Comparison of ENCODE assay signal across 16 cellular contexts in genomic region chr2:235029054-235029453, GRCh38.
DNase-seq lines count a peak whose midpoint lies in the region; ATAC-seq and TF ChIP-seq lines count a peak whose summit lies in the region.
"Had no signal": no experiment of that assay in that cellular context is flagged by ENCODE, and none has a peak within 500 bp of the region (broad histone marks: within the 10 kb centered on the region; RNA-seq: fewer than 3 reads in every experiment).

No MANE protein-coding gene starts in this region.

- peaks cover 44% of the 10 kb centered on the region for H3K4me1 ChIP-seq in GM23248 (ENCODE audit: insufficient read depth)
- peaks cover 47% of the 10 kb centered on the region for H3K4me1 ChIP-seq in PC-3 (ENCODE audit: insufficient read depth, low read length)
- peaks cover 22 to 28% of the 10 kb centered on the region in 2 experiments for H3K4me1 ChIP-seq in trophoblast cell (ENCODE audit: control insufficient read depth in 1 of 2, insufficient read depth in 2 of 2, low read length in 2 of 2)

- no peak overlapping the region for H3K4me3 ChIP-seq in GM23248
- H3K4me3 ChIP-seq in PC-3 (ENCODE audit: low read length), result no peak overlapping the region; the same call in 1 of the 2 replicates
- H3K4me3 ChIP-seq in trophoblast cell (ENCODE audit: low read depth, low read length), result peak overlapping the region; percentile 17
- H3K4me3 ChIP-seq: SK-N-MC had no signal

- H3K27ac ChIP-seq in GM23248 (peak overlapping the region; percentile 95; the same call in 1 of the 2 replicates), PC-3 (ENCODE audit: low read length) (no peak overlapping the region), trophoblast cell (ENCODE audit: low read depth, low read length) (no peak overlapping the region)
- H3K27ac ChIP-seq: HL-60, SK-N-MC had no signal

- H3K4me3 Mint-ChIP-seq in chondrocyte (ENCODE audit: unreplicated experiment), result no peak overlapping the region
- no peak overlapping the region for H3K4me3 Mint-ChIP-seq in progenitor cell of endocrine pancreas (ENCODE audit: low read depth)
- H3K4me3 Mint-ChIP-seq in activated CD8-positive, alpha-beta memory T cell treated with anti-CD3 and anti-CD28 coated beads, Interleukin-2, amount 10 ng/mL, durations not matched to agents 7 days and 5 days, result no peak overlapping the region
- H3K4me3 Mint-ChIP-seq: B cell; CD4-positive, alpha-beta T cell; H9 had no signal

- DNase-seq in GM23248, result no peak
- DNase-seq in PC-3, result no peak
- peak; percentile 52 for DNase-seq in chondrocyte (ENCODE audit: low spot score)
- no peak for DNase-seq in trophoblast cell
- no peak for DNase-seq in NCI-H187 treated with DMSO at 0.1 percent for 48 hours (lab: John Stamatoyannopoulos, UW)
- no peak for DNase-seq in progenitor cell of endocrine pancreas (ENCODE audit: low spot score, unreplicated experiment)
- DNase-seq in activated CD8-positive, alpha-beta memory T cell treated with anti-CD3 and anti-CD28 coated beads, Interleukin-2, amount 10 ng/mL, durations not matched to agents 7 days and 5 days, result no peak
- DNase-seq: CD4-positive, alpha-beta T cell; H9; NCI-H187; NCI-H526 treated with DMSO at 0.1 percent for 48 hours; NK-92 treated with Interleukin-12 subunit alpha and Interleukin-12 subunit beta, amount 100 ng/mL, for 24 hours; OCI-M1 had no signal

- no peak overlapping the region for H2BK120ac ChIP-seq in trophoblast cell (ENCODE audit: insufficient read depth, low read length, poor library complexity)

- H4K8ac ChIP-seq in trophoblast cell (ENCODE audit: low read depth, low read length), result no peak overlapping the region

- no peak for TF ChIP-seq CTCF in PC-3 (conservative IDR thresholded peaks at IDR 0.05; ENCODE audit: low read depth, low read length)
- TF ChIP-seq CTCF in chondrocyte (IDR thresholded peaks at IDR 0.05), result no peak
- TF ChIP-seq CTCF in progenitor cell of endocrine pancreas (IDR thresholded peaks at IDR 0.05; ENCODE audit: unreplicated experiment), result no peak

- in situ Hi-C loops in GM23248 (cut with MboI), result no loop called here

- H3F3A ChIP-seq in GM23248 (ENCODE audit: insufficient read depth) (peaks cover 45% of the 10 kb centered on the region), PC-3 (ENCODE audit: low read length, unreplicated experiment) (peaks cover 5% of the 10 kb centered on the region)

- no peaks in the 10 kb centered on the region; the same call in 1 of the 2 replicates for H4K20me1 ChIP-seq in GM23248 (ENCODE audit: insufficient read depth)
- no peaks in the 10 kb centered on the region for H4K20me1 ChIP-seq in PC-3 (ENCODE audit: low read length)

- H2BK12ac ChIP-seq in trophoblast cell (ENCODE audit: low read length), result no peak overlapping the region

- no peak overlapping the region for H2AFZ ChIP-seq in GM23248
- no peak overlapping the region for H2AFZ ChIP-seq in PC-3 (ENCODE audit: low read length)
- H2AFZ ChIP-seq in trophoblast cell (ENCODE audit: insufficient read depth, low read length, poor library complexity), result no peak overlapping the region

- POLR2A ChIA-PET in PC-3 (lab: Charles Lee; ENCODE audit: unreplicated experiment), result no interaction called here

- H3K79me1 ChIP-seq in trophoblast cell (ENCODE audit: low read length), result no peaks in the 10 kb centered on the region

- CTCF ChIA-PET in PC-3 (lab: Charles Lee), result no interaction called here
- CTCF ChIA-PET in activated CD8-positive, alpha-beta memory T cell treated with anti-CD3 and anti-CD28 coated beads, Interleukin-2, amount 10 ng/mL, durations not matched to agents 7 days and 5 days (lab: Charles Lee), result no interaction called here

- no peak overlapping the region for H3K4ac ChIP-seq in trophoblast cell (ENCODE audit: low read depth, low read length)

- no peaks in the 10 kb centered on the region for H3K9me3 ChIP-seq in GM23248 (ENCODE audit: low read depth)
- no peaks in the 10 kb centered on the region for H3K9me3 ChIP-seq in PC-3 (ENCODE audit: low read length)
- peaks cover 1% of the 10 kb centered on the region for H3K9me3 ChIP-seq in trophoblast cell (ENCODE audit: insufficient read depth, low read depth, low read length)

- H3K9me3 Mint-ChIP-seq in chondrocyte (ENCODE audit: low read depth) (no peaks in the 10 kb centered on the region), progenitor cell of endocrine pancreas (ENCODE audit: low read depth) (no peaks in the 10 kb centered on the region)
- no peaks in the 10 kb centered on the region for H3K9me3 Mint-ChIP-seq in activated CD8-positive, alpha-beta memory T cell treated with anti-CD3 and anti-CD28 coated beads, Interleukin-2, amount 10 ng/mL, durations not matched to agents 7 days and 5 days (ENCODE audit: low read depth)
- H3K9me3 Mint-ChIP-seq: CD4-positive, alpha-beta T cell; H9 had no signal

- H2AK5ac ChIP-seq in trophoblast cell (ENCODE audit: low read length), result no peak overlapping the region

- BruUV-seq in PC-3 (replicated peaks; lab: Mats Ljungman, UMichigan), result no TSS peak

- peaks cover 2% of the 10 kb centered on the region for H3K36me3 Mint-ChIP-seq in chondrocyte (ENCODE audit: low read depth)
- H3K36me3 Mint-ChIP-seq in progenitor cell of endocrine pancreas (ENCODE audit: insufficient read depth), result peaks cover 8% of the 10 kb centered on the region
- no peaks in the 10 kb centered on the region for H3K36me3 Mint-ChIP-seq in activated CD8-positive, alpha-beta memory T cell treated with anti-CD3 and anti-CD28 coated beads, Interleukin-2, amount 10 ng/mL, durations not matched to agents 7 days and 5 days

- no peak overlapping the region for H2BK5ac ChIP-seq in trophoblast cell (ENCODE audit: low read depth, low read length, poor library complexity)

- 95 to 98% methylated on average over 7 of the region's 7 CpGs for WGBS in GM23248 (ENCODE audit: low coverage in 1 of 2, low lambda C conversion rate in 2 of 2, missing lambda C conversion rate in 2 of 2), 2 experiments
- WGBS in trophoblast cell (ENCODE audit: extremely low coverage, insufficient coverage, insufficient read length), result no CpG with 5 or more reads among the region's 7 CpGs

- no peak overlapping the region for H4K12ac ChIP-seq in trophoblast cell (ENCODE audit: low read depth, low read length)

- no peak overlapping the region for H4K91ac ChIP-seq in trophoblast cell (ENCODE audit: low read depth, low read length)

- no peak overlapping the region for H3K18ac ChIP-seq in trophoblast cell (ENCODE audit: low read length)

- H3K9me2 ChIP-seq in GM23248 (ENCODE audit: insufficient read depth), result no peaks in the 10 kb centered on the region
- H3K9me2 ChIP-seq in PC-3 (replicated peaks; ENCODE audit: low read length), result no peaks in the 10 kb centered on the region

- H3K14ac ChIP-seq in trophoblast cell (ENCODE audit: low read length), result no peak overlapping the region

- no peak overlapping the region for H3K23ac ChIP-seq in trophoblast cell (ENCODE audit: low read length)

- H3K27me3 ChIP-seq in GM23248 (replicated peaks; ENCODE audit: insufficient read depth) (no peaks in the 10 kb centered on the region), PC-3 (ENCODE audit: low read length) (no peaks in the 10 kb centered on the region), trophoblast cell (ENCODE audit: insufficient read depth, low read length) (no peaks in the 10 kb centered on the region)

- intact Hi-C loops in PC-3 (cut with micrococcal nuclease), result loop anchor here (10.0 kb wide), 1 partner anchor 1614 kb away; no protein-coding TSS in a partner anchor

- H3K27me3 Mint-ChIP-seq in chondrocyte (ENCODE audit: low read depth) (no peaks in the 10 kb centered on the region), progenitor cell of endocrine pancreas (no peaks in the 10 kb centered on the region)
- H3K27me3 Mint-ChIP-seq in activated CD8-positive, alpha-beta memory T cell treated with anti-CD3 and anti-CD28 coated beads, Interleukin-2, amount 10 ng/mL, durations not matched to agents 7 days and 5 days, result no peaks in the 10 kb centered on the region
- H3K27me3 Mint-ChIP-seq: CD4-positive, alpha-beta T cell had no signal

- no peak for ATAC-seq in PC-3
- ATAC-seq in activated CD8-positive, alpha-beta memory T cell treated with anti-CD3 and anti-CD28 coated beads, Interleukin-2, amount 10 ng/mL, durations not matched to agents 7 days and 5 days, result no peak

- H3K79me2 ChIP-seq in GM23248 (ENCODE audit: insufficient read depth) (peaks cover 92% of the 10 kb centered on the region), PC-3 (ENCODE audit: low read length) (peaks cover 75% of the 10 kb centered on the region), trophoblast cell (ENCODE audit: control insufficient read depth, insufficient read depth, low read length, poor library complexity) (peaks cover 2% of the 10 kb centered on the region)

- H3K4me2 ChIP-seq in GM23248 (ENCODE audit: unreplicated experiment), result no peak overlapping the region
- peak overlapping the region; percentile 91; the same call in 1 of the 2 replicates for H3K4me2 ChIP-seq in PC-3 (ENCODE audit: low read length)
- no peak overlapping the region for H3K4me2 ChIP-seq in trophoblast cell (ENCODE audit: low read length)

- no peaks in the 10 kb centered on the region; the same call in 1 of the 2 replicates for H3K36me3 ChIP-seq in GM23248 (ENCODE audit: low read depth)
- no peaks in the 10 kb centered on the region for H3K36me3 ChIP-seq in PC-3 (ENCODE audit: low read depth, low read length)
- peaks cover 10 to 16% of the 10 kb centered on the region in 2 experiments for H3K36me3 ChIP-seq in trophoblast cell (ENCODE audit: control insufficient read depth in 1 of 2, insufficient read depth in 2 of 2, low read length in 2 of 2)

- H3K27ac Mint-ChIP-seq in chondrocyte (ENCODE audit: unreplicated experiment), result no peak overlapping the region
- no peak overlapping the region for H3K27ac Mint-ChIP-seq in progenitor cell of endocrine pancreas
- no peak overlapping the region for H3K27ac Mint-ChIP-seq in activated CD8-positive, alpha-beta memory T cell treated with anti-CD3 and anti-CD28 coated beads, Interleukin-2, amount 10 ng/mL, durations not matched to agents 7 days and 5 days
- H3K27ac Mint-ChIP-seq: B cell; CD4-positive, alpha-beta T cell had no signal

- H3K9ac ChIP-seq in GM23248 (no peak overlapping the region), PC-3 (ENCODE audit: low read length) (no peak overlapping the region), trophoblast cell (ENCODE audit: low read length) (no peak overlapping the region)

- H3K4me1 Mint-ChIP-seq in chondrocyte (ENCODE audit: low read depth) (peaks cover 55% of the 10 kb centered on the region), progenitor cell of endocrine pancreas (ENCODE audit: low read depth) (peaks cover 36% of the 10 kb centered on the region)
- no peaks in the 10 kb centered on the region for H3K4me1 Mint-ChIP-seq in activated CD8-positive, alpha-beta memory T cell treated with anti-CD3 and anti-CD28 coated beads, Interleukin-2, amount 10 ng/mL, durations not matched to agents 7 days and 5 days
- H3K4me1 Mint-ChIP-seq: B cell had no signal
